Comparison of ENCODE assay signal across 27 cellular contexts in genomic region chr7:5469375-5470166, GRCh38. TPM values are rescaled to one million over a fixed set of nuclear protein-coding genes. Genes with fewer than 3 reads are reported as not detected.
DNase-seq lines count a peak whose midpoint lies in the region; ATAC-seq, FAIRE-seq and TF ChIP-seq lines count a peak whose summit lies in the region.
"Had no signal": no experiment of that assay in that cellular context is flagged by ENCODE, and none has a peak within 500 bp of the region (broad histone marks: within the 10 kb centered on the region; RNA-seq: fewer than 3 reads in every experiment).

No MANE protein-coding gene starts in this region.

- TF ChIP-seq CTCF in HEK293 (tag by site-specific recombination; IDR thresholded peaks at IDR 0.05): no peak
- TF ChIP-seq CTCF in bronchial epithelial cell (IDR thresholded peaks at IDR 0.05; ENCODE audit: insufficient read depth, low read length, severe bottlenecking): no peak
- TF ChIP-seq CTCF in lower lobe of right lung (IDR thresholded peaks at IDR 0.05): no peak
- no peak for TF ChIP-seq CTCF in spleen (IDR thresholded peaks at IDR 0.05 in 8 of 11, conservative IDR thresholded peaks at IDR 0.05 in 3 of 11)

- WGBS in trophoblast cell (ENCODE audit: extremely low coverage, insufficient coverage, insufficient read length): 100% methylated on average over 5 of the region's 32 CpGs
- WGBS in spleen, 5 donors: 87 to 95% (median 92%) methylated on average over 29 to 32 of the region's 32 CpGs

- ATAC-seq in lower lobe of right lung: peak; percentile 10 to 23
- ATAC-seq: activated CD4-positive, alpha-beta T cell treated with anti-CD3 and anti-CD28 coated beads for 36 hours; activated CD8-positive, alpha-beta T cell treated with anti-CD3 and anti-CD28 coated beads for 36 hours; activated naive CD4-positive, alpha-beta T cell treated with anti-CD3 and anti-CD28 coated beads, Interleukin-2, amount 50 U/mL, for 72 hours; stimulated activated memory B cell treated with anti-CD40 and anti-IgM and Interleukin-4, amounts not matched to agents 10 μg/mL and 1 μg/mL and 100 μg/mL, for 72 hours had no signal

- CTCF ChIA-PET in HEK293 (lab: Yijun Ruan, JAX): no interaction called here

- H3K79me1 ChIP-seq in trophoblast cell (ENCODE audit: low read length): no peaks in the 10 kb centered on the region

- H3K18ac ChIP-seq in trophoblast cell (ENCODE audit: low read length): no peak overlapping the region

- H3K4ac ChIP-seq in trophoblast cell (ENCODE audit: low read depth, low read length): no peak overlapping the region

- no peak overlapping the region for H3K23ac ChIP-seq in trophoblast cell (ENCODE audit: low read length)

- no peak overlapping the region for H2BK5ac ChIP-seq in trophoblast cell (ENCODE audit: low read depth, low read length, poor library complexity)

- DNase-seq in bronchial epithelial cell (ENCODE audit: low read depth): no peak
- no peak for DNase-seq in lower lobe of right lung
- DNase-seq in trophoblast cell: no peak
- no peak for DNase-seq in RCC 7860 (ENCODE audit: low spot score)
- DNase-seq in LoVo (ENCODE audit: low spot score): no peak
- DNase-seq in spleen: no peak
- no peak for DNase-seq in NCI-H82 treated with DMSO at 0.1 percent for 48 hours (lab: John Stamatoyannopoulos, UW; ENCODE audit: unreplicated experiment)
- DNase-seq: activated CD4-positive, alpha-beta T cell treated with anti-CD3 and anti-CD28 coated beads for 36 hours; activated CD8-positive, alpha-beta memory T cell treated with anti-CD3 and anti-CD28 coated beads, Interleukin-2, amount 50 U/mL, for 48 hours; activated CD8-positive, alpha-beta T cell treated with anti-CD3 and anti-CD28 coated beads for 36 hours; AML-193; CD4-positive, alpha-beta T cell; EL; KG1; mesendoderm; MM.1S; NCI-H1105 treated with DMSO at 0.1 percent for 48 hours; NCI-H1930; NCI-H526 treated with DMSO at 0.1 percent for 48 hours; psoas muscle; SHP77 treated with DMSO at 0.1 percent for 48 hours had no signal

- FAIRE-seq in bronchial epithelial cell (lab: Jason Lieb, UNC) (peak; percentile 99), RCC 7860 (lab: Jason Lieb, UNC) (no peak)
- FAIRE-seq: A204.1 had no signal

- H3K4me3 ChIP-seq in HEK293 (ENCODE audit: low read depth, low read length) (no peak overlapping the region), bronchial epithelial cell (ENCODE audit: low read depth, low read length) (no peak overlapping the region), lower lobe of right lung (no peak overlapping the region), trophoblast cell (ENCODE audit: low read depth, low read length) (peak overlapping the region; percentile 13), spleen (no peak overlapping the region)
- H3K4me3 ChIP-seq: GM23338, psoas muscle had no signal

- H4K91ac ChIP-seq in trophoblast cell (ENCODE audit: low read depth, low read length): no peak overlapping the region

- H4K12ac ChIP-seq in trophoblast cell (ENCODE audit: low read depth, low read length): no peak overlapping the region

- H3K9me3 ChIP-seq in HEK293 (ENCODE audit: control insufficient read depth, insufficient read depth, low read depth, low read length) (no peaks in the 10 kb centered on the region), lower lobe of right lung (no peaks in the 10 kb centered on the region), trophoblast cell (ENCODE audit: insufficient read depth, low read depth, low read length) (no peaks in the 10 kb centered on the region), spleen (peaks cover 0 to 7% (median 0%) of the 10 kb centered on the region in 8 donors)
- H3K9me3 ChIP-seq: psoas muscle had no signal

- no peak overlapping the region for H3K14ac ChIP-seq in trophoblast cell (ENCODE audit: low read length)

- intact Hi-C loops in lower lobe of right lung (cut with DNase I): no loop called here
- intact Hi-C loops in spleen (cut with DNase I; ENCODE audit: low total_unique reads): no loop called here

- no peak overlapping the region for H3K9ac ChIP-seq in trophoblast cell (ENCODE audit: low read length)

- no peak overlapping the region for H2AFZ ChIP-seq in trophoblast cell (ENCODE audit: insufficient read depth, low read length, poor library complexity)
- H2AFZ ChIP-seq: GM23338 had no signal

- TF ChIP-seq POLR2A in spleen (IDR thresholded peaks at IDR 0.05): no peak

- H3K27ac ChIP-seq in HEK293 (ENCODE audit: extremely low read depth, low read depth, low read length) (no peak overlapping the region), lower lobe of right lung (no peak overlapping the region), trophoblast cell (ENCODE audit: low read depth, low read length) (no peak overlapping the region), spleen (no peak overlapping the region)
- H3K27ac ChIP-seq: epithelial cell of prostate, psoas muscle had no signal

- no peaks in the 10 kb centered on the region for H3K79me2 ChIP-seq in trophoblast cell (ENCODE audit: control insufficient read depth, insufficient read depth, low read length, poor library complexity)

- no peaks in the 10 kb centered on the region for H3K27me3 ChIP-seq in bronchial epithelial cell (ENCODE audit: control insufficient read depth, insufficient read depth, low read length)
- no peaks in the 10 kb centered on the region for H3K27me3 ChIP-seq in lower lobe of right lung (ENCODE audit: low read depth)
- no peaks in the 10 kb centered on the region for H3K27me3 ChIP-seq in trophoblast cell (ENCODE audit: insufficient read depth, low read length)
- no peaks in the 10 kb centered on the region for H3K27me3 ChIP-seq in spleen (replicated peaks in 1 of 7)

- no peak overlapping the region for H2AK5ac ChIP-seq in trophoblast cell (ENCODE audit: low read length)

- H2BK12ac ChIP-seq in trophoblast cell (ENCODE audit: low read length): no peak overlapping the region

- H3K4me1 ChIP-seq in HEK293 (ENCODE audit: control insufficient read depth, insufficient read depth, low read length) (no peaks in the 10 kb centered on the region), lower lobe of right lung (no peaks in the 10 kb centered on the region), trophoblast cell (ENCODE audit: control insufficient read depth in 1 of 2, insufficient read depth in 2 of 2, low read length in 2 of 2) (no peaks in the 10 kb centered on the region), spleen (no peaks in the 10 kb centered on the region)
- H3K4me1 ChIP-seq: psoas muscle had no signal

- POLR2A ChIA-PET in HEK293 (lab: Yijun Ruan, JAX): no interaction called here

- no peak overlapping the region for H4K8ac ChIP-seq in trophoblast cell (ENCODE audit: low read depth, low read length)

- no peak overlapping the region for H2BK120ac ChIP-seq in trophoblast cell (ENCODE audit: insufficient read depth, low read length, poor library complexity)

- no peak overlapping the region for H3K4me2 ChIP-seq in trophoblast cell (ENCODE audit: low read length)
- H3K4me2 ChIP-seq: GM23338 had no signal

- H3K36me3 ChIP-seq in HEK293 (ENCODE audit: control insufficient read depth in 2 of 2, insufficient read depth in 1 of 2, low read length in 2 of 2) (no peaks in the 10 kb centered on the region), bronchial epithelial cell (ENCODE audit: control insufficient read depth, insufficient read depth, low read length) (no peaks in the 10 kb centered on the region), lower lobe of right lung (no peaks in the 10 kb centered on the region), trophoblast cell (ENCODE audit: control insufficient read depth in 1 of 2, insufficient read depth in 2 of 2, low read length in 2 of 2) (peaks cover 0 to 4% of the 10 kb centered on the region in 2 experiments), spleen (no peaks in the 10 kb centered on the region)

TF ChIP-seq in HEK293, 187 proteins besides CTCF, POLR2A, EP300 and RAD21 (continues in another document):
- TF ChIP-seq REPIN1 (tag by site-specific recombination; IDR thresholded peaks at IDR 0.05; ENCODE audit: low read depth) (no peak), EGR2 (tag by site-specific recombination; IDR thresholded peaks at IDR 0.05; ENCODE audit: low read depth) (peak; percentile 68), ZFHX2 (tag by site-specific recombination; conservative IDR thresholded peaks at IDR 0.05) (peak; percentile 79), ZNF155 (tag by site-specific recombination; IDR thresholded peaks at IDR 0.05) (no peak), ZNF18 (tag by site-specific recombination; IDR thresholded peaks at IDR 0.05) (peak; percentile 67; the same call in 1 of the 2 replicates)

RNA-seq across cellular contexts. Expression of gene FBXL18, which starts 44.0 kb away (rescaled TPM):
- total RNA-seq in bronchial epithelial cell (3.2 and 5.1 TPM in 2 replicates), lower lobe of right lung (9.2 TPM), spleen (10 to 100 TPM in 4 of 7 donors, 1 to 10 TPM in 3; 7.8 to 11.7 (median 10.2) TPM)
- 10.7 and 11.6 TPM in 2 replicates for polyA plus RNA-seq in trophoblast cell (2013)
- 1 to 10 TPM in 2 of 3 donors, under 1 TPM in 1; 0.59 to 2.3 (median 1.0) TPM for polyA plus RNA-seq in spleen

RNA-seq across cellular contexts. Expression of gene TNRC18, which starts 45.9 kb away (rescaled TPM):
- total RNA-seq in bronchial epithelial cell (29.0 and 53.0 TPM in 2 replicates), lower lobe of right lung (104 TPM), spleen (100 to 1,000 TPM in 2 of 7 donors, 10 to 100 TPM in 5; 56.1 to 124 (median 86.6) TPM)
- 39.0 and 39.9 TPM in 2 replicates for polyA plus RNA-seq in trophoblast cell (2013)
- polyA plus RNA-seq in spleen: 10 to 100 TPM in 1 of 3 donors, 1 to 10 TPM in 2; 3.4 to 33.6 (median 3.8) TPM
